Comparison of ENCODE assay signal across 12 cellular contexts in the genomic region with DNA sequence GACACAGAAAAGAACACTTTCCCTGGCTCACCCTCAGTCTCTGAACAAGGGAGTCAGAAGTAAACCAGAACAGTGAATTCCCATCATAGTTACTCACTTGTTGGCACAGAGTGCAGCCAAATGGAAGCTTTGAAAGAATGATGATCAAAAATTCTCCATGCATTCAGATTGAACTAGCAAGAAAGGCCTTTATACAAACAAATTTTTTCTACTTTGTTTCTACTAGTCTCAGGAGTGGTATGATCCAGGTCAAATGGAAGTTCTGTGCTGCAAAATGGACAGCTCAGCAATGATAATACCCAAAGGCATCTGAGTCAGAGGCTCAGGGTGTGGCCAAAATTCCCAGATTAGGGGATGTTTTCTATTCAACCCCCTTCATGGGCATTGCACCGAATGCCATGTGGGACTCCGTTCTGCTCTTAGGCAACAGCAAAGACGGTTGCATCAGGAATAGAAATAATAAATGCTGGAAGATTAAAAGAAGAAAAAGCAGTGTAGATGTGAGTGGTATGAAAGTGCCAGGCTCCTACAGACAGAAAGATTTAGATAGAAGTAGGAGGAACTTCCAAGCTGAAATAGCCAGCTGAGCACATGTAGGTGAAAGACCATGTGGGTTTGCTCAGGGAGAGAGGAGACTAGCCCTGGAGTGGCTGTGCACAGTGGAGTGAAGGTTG. TPM values are rescaled to one million over a fixed set of nuclear protein-coding genes. Genes with fewer than 3 reads are reported as not detected.
DNase-seq lines count a peak whose midpoint lies in the region; ATAC-seq, FAIRE-seq and TF ChIP-seq lines count a peak whose summit lies in the region.
"Had no signal": no experiment of that assay in that cellular context is flagged by ENCODE, and none has a peak within 500 bp of the region (broad histone marks: within the 10 kb centered on the region; RNA-seq: fewer than 3 reads in every experiment).

No MANE protein-coding gene starts in this region.

- TF ChIP-seq CTCF in RWPE2 (IDR thresholded peaks at IDR 0.05; ENCODE audit: poor library complexity, severe bottlenecking) (no peak), omental fat pad (IDR thresholded peaks at IDR 0.05) (no peak), spleen (IDR thresholded peaks at IDR 0.05 in 8 of 11, conservative IDR thresholded peaks at IDR 0.05 in 3 of 11) (no peak)

- WGBS in small intestine, 3 donors: 67 to 95% (median 91%) methylated on average over 3 of the region's 3 CpGs
- 75 to 87% (median 79%) methylated on average over 3 of the region's 3 CpGs for WGBS in spleen, 5 donors

- H3K36me3 ChIP-seq in RWPE2 (ENCODE audit: low read depth) (no peaks in the 10 kb centered on the region), small intestine (ENCODE audit: control insufficient read depth in 2 of 2, insufficient read depth in 2 of 2, low read length in 2 of 2) (no peaks in the 10 kb centered on the region), spleen (no peaks in the 10 kb centered on the region)

- H3K27me3 ChIP-seq in RWPE2 (ENCODE audit: insufficient read depth, poor library complexity, severe bottlenecking): no peaks in the 10 kb centered on the region
- H3K27me3 ChIP-seq in small intestine (ENCODE audit: control insufficient read depth in 2 of 2, insufficient read depth in 2 of 2, low read length in 2 of 2): no peaks in the 10 kb centered on the region
- no peaks in the 10 kb centered on the region for H3K27me3 ChIP-seq in spleen (replicated peaks in 1 of 7)

- H3K4me3 ChIP-seq in RWPE2 (ENCODE audit: severe bottlenecking) (peak overlapping the region; percentile 7), small intestine (ENCODE audit: low read depth in 1 of 2, low read length in 2 of 2) (no peak overlapping the region), spleen (no peak overlapping the region)

- no peak for TF ChIP-seq POLR2A in spleen (IDR thresholded peaks at IDR 0.05)

- no peak for FAIRE-seq in small intestine (lab: Jason Lieb, UNC)

- peaks cover 21% of the 10 kb centered on the region for H3K4me1 ChIP-seq in RWPE2 (ENCODE audit: insufficient read depth, poor library complexity, severe bottlenecking)
- H3K4me1 ChIP-seq in small intestine (ENCODE audit: control insufficient read depth in 2 of 2, insufficient read depth in 1 of 2, low read depth in 1 of 2, low read length in 1 of 2): no peaks in the 10 kb centered on the region
- no peaks in the 10 kb centered on the region for H3K4me1 ChIP-seq in spleen

- DNase-seq in AG08395 (ENCODE audit: low spot score) (peak; percentile 88), RWPE2 (ENCODE audit: low spot score) (peak; percentile 77), fibroblast of gingiva (ENCODE audit: low read depth) (peak; percentile 98), omental fat pad (ENCODE audit: low spot score) (peak; percentile 42), small intestine (no peak), spleen (no peak)
- DNase-seq in activated CD8-positive, alpha-beta memory T cell treated with anti-CD3 and anti-CD28 coated beads for 24 hours: no peak
- DNase-seq: activated B cell treated with CpG ODN at 0.5 μM for 24 hours; amygdala; CD4-positive, CD25-positive, alpha-beta regulatory T cell; NCI-H2227 treated with DMSO at 0.1 percent for 48 hours had no signal

- intact Hi-C loops in spleen (cut with DNase I; ENCODE audit: low total_unique reads): no loop called here

- H3K9me3 ChIP-seq in RWPE2 (ENCODE audit: severe bottlenecking) (no peaks in the 10 kb centered on the region), small intestine (ENCODE audit: control insufficient read depth, low read depth) (no peaks in the 10 kb centered on the region), spleen (no peaks in the 10 kb centered on the region)

- peak overlapping the region; percentile 86 for H3K27ac ChIP-seq in RWPE2 (ENCODE audit: poor library complexity, severe bottlenecking)
- peak overlapping the region in 1 of 2 donors; percentile 26 for H3K27ac ChIP-seq in small intestine (ENCODE audit: low read depth in 1 of 2, low read length in 1 of 2)
- no peak overlapping the region for H3K27ac ChIP-seq in spleen

- peak; percentile 95 for ATAC-seq in RWPE2 (ENCODE audit: low read depth)
- ATAC-seq in omental fat pad (ENCODE audit: low FRiP score): peak; percentile 93
- ATAC-seq in HG03565 (IDR thresholded peaks at IDR 0.05; ENCODE audit: unreplicated experiment): no peak

RNA-seq across cellular contexts. Expression of a gene that starts 24.0 kb away (rescaled TPM):
- total RNA-seq in omental fat pad: 10 to 100 TPM in 2 of 4 donors, 1 to 10 TPM in 2; 4.8 to 17.7 (median 11.4) TPM
- polyA plus RNA-seq in small intestine: 1 to 10 TPM in 2 of 3 donors, under 1 TPM in 1; 0.22 to 2.8 (median 1.6) TPM
- 1 to 10 TPM in 3 of 7 donors, under 1 TPM in 3, not detected in 1; 0.32 to 2.0 (median 1.0) TPM for total RNA-seq in spleen
- 1 to 10 TPM in 1 of 3 donors, under 1 TPM in 2; 0.64 to 1.1 (median 0.83) TPM for polyA plus RNA-seq in spleen
- total RNA-seq: activated B cell treated with CpG ODN at 0.5 μM for 24 hours; CD4-positive, CD25-positive, alpha-beta regulatory T cell had no signal
- polyA plus RNA-seq: CD4-positive, CD25-positive, alpha-beta regulatory T cell had no signal

RNA-seq across cellular contexts. Expression of a gene that starts 29.5 kb away (rescaled TPM):
- 10 to 100 TPM; 45.6 to 80.6 (median 54.1) TPM for total RNA-seq in omental fat pad
- polyA plus RNA-seq in small intestine: 1 to 10 TPM; 1.9 to 2.8 (median 2.5) TPM
- total RNA-seq in spleen: 1 to 10 TPM in 1 of 7 donors, under 1 TPM in 4, not detected in 2; 0.28 to 1.7 (median 0.49) TPM
- under 1 TPM; 0.22 to 0.68 (median 0.45) TPM for polyA plus RNA-seq in spleen
- total RNA-seq: activated B cell treated with CpG ODN at 0.5 μM for 24 hours; CD4-positive, CD25-positive, alpha-beta regulatory T cell had no signal
- polyA plus RNA-seq: CD4-positive, CD25-positive, alpha-beta regulatory T cell had no signal

Comparison
In these comparisons a context has a peak if more than half of its experiments do, and no peak if none do; other contexts are left out.
1. DNase-seq: peak in AG08395 (single experiment), RWPE2 (single experiment), fibroblast of gingiva (single experiment) and omental fat pad (single experiment); none in activated CD8-positive, alpha-beta memory T cell treated with anti-CD3 and anti-CD28 coated beads for 24 hours (single experiment), small intestine (single experiment) and spleen (single experiment).
2. RNA of a gene that starts 29.5 kb away (total RNA-seq): 45.6 to 80.6 TPM in omental fat pad; 0.28 to 1.7 TPM in spleen; every median in the first group is over 10 times any median in the second.